19 cellular contexts compared by ENCODE assay signal in the genomic region with DNA sequence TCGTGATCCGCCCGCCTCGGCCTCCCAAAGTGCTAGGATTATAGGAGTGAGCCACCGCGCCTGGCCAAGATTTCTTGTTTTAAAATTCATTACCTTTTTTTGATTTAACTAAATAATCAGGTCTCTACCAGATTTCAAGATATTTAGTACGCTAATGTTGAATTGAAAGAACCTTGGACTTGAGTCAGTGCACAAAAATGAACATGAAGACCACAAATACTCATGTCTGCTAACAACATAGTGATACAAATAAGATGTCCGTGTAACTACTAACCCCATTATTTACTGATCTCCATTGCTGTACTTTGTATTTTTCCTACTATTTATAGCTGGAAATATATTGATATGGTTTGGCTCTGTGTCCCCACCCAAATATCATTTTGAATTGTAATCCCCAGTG.
"Had no signal": no experiment of that assay in that cellular context is flagged by ENCODE, and none has a peak within 500 bp of the region (broad histone marks: within the 10 kb centered on the region; RNA-seq: fewer than 3 reads in every experiment).

No MANE protein-coding gene starts in this region.

- H3K27ac ChIP-seq: PC-9, SJCRH30 had no signal

- H3K27me3 Mint-ChIP-seq: IgD-negative memory B cell had no signal

- H3K27me3 ChIP-seq: Peyer's patch, SJCRH30 had no signal

- H3K4me3 ChIP-seq: K562, PC-9, Peyer's patch, SJCRH30 had no signal

- H3K4me2 ChIP-seq: PC-9 had no signal

- H3K36me3 ChIP-seq: Peyer's patch had no signal

- H2AFZ ChIP-seq: PC-9 had no signal

- FAIRE-seq: HepG2, K562 had no signal

- H3K9me3 Mint-ChIP-seq: IgD-negative memory B cell had no signal

- H3K4me3 Mint-ChIP-seq: IgD-negative memory B cell had no signal

- DNase-seq: MV-4-11; NCI-H1048; NCI-H1105; NCI-H1436 treated with DMSO at 0.1 percent for 48 hours; NCI-H1694; NCI-H2171 treated with DMSO at 0.1 percent for 48 hours; NCI-H446 treated with DMSO at 0.1 percent for 48 hours; NCI-H510A treated with DMSO at 0.1 percent for 48 hours; NCI-H526; NCI-H82; NK-92 treated with Interleukin-12 subunit alpha and Interleukin-12 subunit beta, amount 100 ng/mL, for 24 hours; OCI-M1; PC-9; Peyer's patch; SHP77 treated with DMSO at 0.1 percent for 48 hours; SJCRH30 had no signal

- H3K9me3 ChIP-seq: Peyer's patch, SJCRH30 had no signal
